Comparison of ENCODE assay signal across 1 cellular context in the genomic region with DNA sequence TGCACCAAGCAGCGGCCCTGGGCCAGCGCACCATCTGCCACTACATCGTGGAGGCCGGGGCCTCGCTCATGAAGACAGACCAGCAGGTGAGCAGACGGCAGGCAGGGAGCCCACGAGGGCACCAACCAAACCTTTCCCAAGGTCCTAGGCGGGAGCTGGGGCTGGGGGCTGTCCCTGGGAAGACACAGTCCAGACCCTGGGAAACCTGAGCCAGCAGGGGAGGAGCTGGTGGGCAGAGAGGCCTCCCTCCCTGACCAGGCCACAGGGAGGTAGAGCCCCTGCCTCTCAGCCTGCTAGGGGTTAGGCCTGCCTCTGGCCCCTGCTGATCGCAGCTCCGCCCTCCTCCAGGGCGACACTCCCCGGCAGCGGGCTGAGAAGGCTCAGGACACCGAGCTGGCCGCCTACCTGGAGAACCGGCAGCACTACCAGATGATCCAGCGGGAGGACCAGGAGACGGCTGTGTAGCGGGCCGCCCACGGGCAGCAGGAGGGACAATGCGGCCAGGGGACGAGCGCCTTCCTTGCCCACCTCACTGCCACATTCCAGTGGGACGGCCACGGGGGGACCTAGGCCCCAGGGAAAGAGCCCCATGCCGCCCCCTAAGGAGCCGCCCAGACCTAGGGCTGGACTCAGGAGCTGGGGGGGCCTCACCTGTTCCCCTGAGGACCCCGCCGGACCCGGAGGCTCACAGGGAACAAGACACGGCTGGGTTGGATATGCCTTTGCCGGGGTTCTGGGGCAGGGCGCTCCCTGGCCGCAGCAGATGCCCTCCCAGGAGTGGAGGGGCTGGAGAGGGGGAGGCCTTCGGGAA.
TF ChIP-seq lines count a peak whose summit lies in the region.

No MANE protein-coding gene starts in this region.

TF ChIP-seq in HEK293T, 16 proteins besides CTCF, POLR2A, EP300 and RAD21:
- peak; percentile 20; the same call in 1 of the 2 replicates for TF ChIP-seq HDGF (IDR thresholded peaks at IDR 0.05; ENCODE audit: borderline replicate concordance)
